Comparison of ENCODE assay signal across 8 cellular contexts in genomic region chr1:19250629-19251304, GRCh38. TPM values are rescaled to one million over a fixed set of nuclear protein-coding genes. Genes with fewer than 3 reads are reported as not detected.
A peak's percentile ranks its signal among the peaks of the same experiment; 100 is the strongest.
DNase-seq lines count a peak whose midpoint lies in the region; ATAC-seq and TF ChIP-seq lines count a peak whose summit lies in the region.

No MANE protein-coding gene starts in this region.

- intact Hi-C loops in esophagus muscularis mucosa (cut with DNase I), result loop anchor here (5.0 to 10.0 kb wide), 2 partner anchors 54 to 412 kb away; partner anchors contain the start of gene HTR6

- no peaks in the 10 kb centered on the region for H3K27me3 ChIP-seq in RWPE2 (ENCODE audit: insufficient read depth, poor library complexity, severe bottlenecking)
- H3K27me3 ChIP-seq in esophagus muscularis mucosa, result no peaks in the 10 kb centered on the region

- H3K4me1 ChIP-seq in RWPE2 (ENCODE audit: insufficient read depth, poor library complexity, severe bottlenecking) (peaks cover 11% of the 10 kb centered on the region), esophagus muscularis mucosa (peaks cover 30 to 47% (median 39%) of the 10 kb centered on the region in 4 donors)

- H3K36me3 ChIP-seq in RWPE2 (ENCODE audit: low read depth) (peaks cover 23% of the 10 kb centered on the region), esophagus muscularis mucosa (peaks cover 0 to 22% (median 8%) of the 10 kb centered on the region in 4 donors)

- TF ChIP-seq POLR2A in esophagus muscularis mucosa (IDR thresholded peaks at IDR 0.05; ENCODE audit: low read depth), result no peak

- DNase-seq in RWPE2 (ENCODE audit: low spot score), result no peak
- DNase-seq in esophagus muscularis mucosa (ENCODE audit: extremely low spot score), result no peak
- DNase-seq in retinal pigment epithelial cell (ENCODE audit: low read depth), result no peak
- no peak for DNase-seq in hepatic stellate cell (ENCODE audit: low spot score)
- no peak for DNase-seq in central memory CD4-positive, alpha-beta T cell
- no peak for DNase-seq in islet precursor cell

- H3K27ac ChIP-seq in RWPE2 (ENCODE audit: poor library complexity, severe bottlenecking) (peak overlapping the region; percentile 73), esophagus muscularis mucosa (replicated peaks in 1 of 4) (peak overlapping the region; percentile 83 to 94 (median 92))

- WGBS in esophagus muscularis mucosa, result 12% methylated on average over 14 of the region's 14 CpGs

- TF ChIP-seq CTCF in RWPE2 (IDR thresholded peaks at IDR 0.05; ENCODE audit: poor library complexity, severe bottlenecking) (no peak), esophagus muscularis mucosa (IDR thresholded peaks at IDR 0.05) (no peak), retinal pigment epithelial cell (conservative IDR thresholded peaks at IDR 0.05; ENCODE audit: low read depth, low read length) (no peak)

- no peak for TF ChIP-seq EP300 in esophagus muscularis mucosa (IDR thresholded peaks at IDR 0.05)

- no peaks in the 10 kb centered on the region for H3K9me3 ChIP-seq in RWPE2 (ENCODE audit: severe bottlenecking)
- no peaks in the 10 kb centered on the region for H3K9me3 ChIP-seq in esophagus muscularis mucosa

- H3K4me3 ChIP-seq in RWPE2 (ENCODE audit: severe bottlenecking) (peak overlapping the region; percentile 67), esophagus muscularis mucosa (peak overlapping the region; percentile 77 to 92 (median 86)), retinal pigment epithelial cell (ENCODE audit: low read length) (peak overlapping the region; percentile 99)

- ATAC-seq in GM21529 (IDR thresholded peaks at IDR 0.05; ENCODE audit: unreplicated experiment) (peak; percentile 9), RWPE2 (ENCODE audit: low read depth) (no peak), GM19395 (IDR thresholded peaks at IDR 0.05; ENCODE audit: unreplicated experiment) (no peak)

RNA-seq across cellular contexts. Expression of gene EMC1, which starts 0.6 kb away (rescaled TPM):
- total RNA-seq in esophagus muscularis mucosa, result 10 to 100 TPM; 16.2 to 43.1 (median 36.1) TPM

RNA-seq across cellular contexts. Expression of gene MRTO4, which starts 0.8 kb away (rescaled TPM):
- 10 to 100 TPM in 3 of 4 donors, 1 to 10 TPM in 1; 10.0 to 26.2 (median 16.9) TPM for total RNA-seq in esophagus muscularis mucosa

RNA-seq across cellular contexts. Expression of gene AKR7A3, which starts 37.8 kb away (rescaled TPM):
- 1 to 10 TPM in 1 of 4 donors, under 1 TPM in 3; 0.13 to 1.6 (median 0.66) TPM for total RNA-seq in esophagus muscularis mucosa

RNA-seq across cellular contexts. Expression of gene UBR4, which starts 40.7 kb away (rescaled TPM):
- total RNA-seq in esophagus muscularis mucosa, result 100 to 1,000 TPM; 132 to 268 (median 170) TPM
